ENCODE assay signal across 27 cellular contexts in the genomic region with DNA sequence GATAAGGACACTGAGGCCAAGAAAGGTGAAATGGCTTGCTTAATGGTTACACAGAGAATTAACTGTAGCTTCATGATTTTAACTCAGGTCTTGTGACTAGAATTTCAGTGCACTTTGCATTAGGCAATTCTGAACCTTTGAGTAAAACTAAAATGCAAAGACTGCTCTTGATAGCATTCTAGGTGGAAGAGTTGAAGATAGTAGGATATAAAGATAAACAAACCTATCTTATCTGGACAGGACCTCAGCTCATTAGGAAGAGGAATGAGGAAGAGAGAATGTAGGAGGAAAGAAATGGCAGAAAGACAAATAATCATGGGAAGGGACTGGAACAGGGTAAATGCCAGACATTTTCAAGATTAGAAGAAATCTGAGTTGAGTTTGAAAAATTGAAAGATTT.
DNase-seq lines count a peak whose midpoint lies in the region; TF ChIP-seq lines count a peak whose summit lies in the region.
"Had no signal": no experiment of that assay in that cellular context is flagged by ENCODE, and none has a peak within 500 bp of the region (broad histone marks: within the 10 kb centered on the region; RNA-seq: fewer than 3 reads in every experiment).

No MANE protein-coding gene starts in this region.

- H3K4me3 ChIP-seq in endodermal cell (ENCODE audit: low read length) (peak overlapping the region; percentile 60), mesodermal cell (ENCODE audit: extremely low read depth, insufficient read depth, low read length, poor library complexity, severe bottlenecking) (no peak overlapping the region), lower leg skin (ENCODE audit: low read depth, poor library complexity, severe bottlenecking) (no peak overlapping the region)
- H3K4me3 ChIP-seq: A549; BLaER1 treated with 17β-estradiol and CSF1 and Interleukin-3, amounts not matched to agents 10 nM and 100 nM; GM12878; SJCRH30 had no signal

- no peaks in the 10 kb centered on the region for H3K27me3 ChIP-seq in endodermal cell (ENCODE audit: control insufficient read depth, insufficient read depth, low read length, poor library complexity, severe bottlenecking)
- H3K27me3 ChIP-seq: BLaER1 treated with 17β-estradiol and CSF1 and Interleukin-3, amounts not matched to agents 10 nM and 100 nM; SJCRH30 had no signal

- H3K27me3 Mint-ChIP-seq in endodermal cell (ENCODE audit: insufficient read depth) (no peaks in the 10 kb centered on the region), type B pancreatic cell (no peaks in the 10 kb centered on the region)
- H3K27me3 Mint-ChIP-seq: CD4-positive, alpha-beta T cell had no signal

- peak overlapping the region; percentile 9 for H3K4me3 Mint-ChIP-seq in endodermal cell
- no peak overlapping the region for H3K4me3 Mint-ChIP-seq in type B pancreatic cell
- H3K4me3 Mint-ChIP-seq: CD4-positive, alpha-beta T cell had no signal

- TF ChIP-seq CTCF in endodermal cell (conservative IDR thresholded peaks at IDR 0.05) (no peak), type B pancreatic cell (conservative IDR thresholded peaks at IDR 0.05) (no peak), lower leg skin (IDR thresholded peaks at IDR 0.05) (no peak)

- H3K9ac ChIP-seq in endodermal cell (ENCODE audit: extremely low read depth, low read length, poor library complexity, severe bottlenecking): no peak overlapping the region
- H3K9ac ChIP-seq: BLaER1 treated with 17β-estradiol and CSF1 and Interleukin-3, amounts not matched to agents 10 nM and 100 nM had no signal

- DNase-seq in NCI-H226 (peak; percentile 65), endodermal cell (no peak), type B pancreatic cell (ENCODE audit: extremely low spot score, unreplicated experiment) (no peak), NCI-H510A (lab: John Stamatoyannopoulos, UW) (no peak), lower leg skin (ENCODE audit: low spot score in 2 of 2) (no peak), DMS53 (lab: John Stamatoyannopoulos, UW) (no peak)
- DNase-seq: AML-193; CD4-positive, alpha-beta T cell; DMS79; EL; GDM1; HCEC 1CT; IMR-90; KG1; MM.1S; NCI-H1417 treated with DMSO at 0.1 percent for 48 hours; NCI-H1694 treated with DMSO at 0.1 percent for 48 hours; NCI-H2081; NCI-H2227 treated with DMSO at 0.1 percent for 48 hours; NCI-H524; NCI-H774; PC-3; SJCRH30 had no signal

- intact Hi-C loops in lower leg skin (cut with DNase I; ENCODE audit: low total_unique reads): no loop called here

- TF ChIP-seq POLR2A in lower leg skin (IDR thresholded peaks at IDR 0.05): no peak

- H3K9me3 ChIP-seq in endodermal cell (ENCODE audit: control insufficient read depth, low read length): no peaks in the 10 kb centered on the region
- no peaks in the 10 kb centered on the region for H3K9me3 ChIP-seq in mesodermal cell (ENCODE audit: control insufficient read depth, low read length)
- H3K9me3 ChIP-seq: A549, SJCRH30 had no signal

- H3K27ac Mint-ChIP-seq in endodermal cell (no peak overlapping the region), type B pancreatic cell (peak overlapping the region; percentile 4)
- H3K27ac Mint-ChIP-seq: CD4-positive, alpha-beta T cell had no signal

- H3K4me1 Mint-ChIP-seq in endodermal cell (peaks cover 41% of the 10 kb centered on the region), type B pancreatic cell (ENCODE audit: unreplicated experiment) (peaks cover 53% of the 10 kb centered on the region)

- H3K36me3 Mint-ChIP-seq in endodermal cell (ENCODE audit: low read depth) (no peaks in the 10 kb centered on the region), type B pancreatic cell (no peaks in the 10 kb centered on the region)

- no peaks in the 10 kb centered on the region for H3K36me3 ChIP-seq in endodermal cell (ENCODE audit: control insufficient read depth, insufficient read depth, low read length)
- H3K36me3 ChIP-seq in mesodermal cell (ENCODE audit: control insufficient read depth, insufficient read depth, low read length): no peaks in the 10 kb centered on the region
- H3K36me3 ChIP-seq: BLaER1 treated with 17β-estradiol and CSF1 and Interleukin-3, amounts not matched to agents 10 nM and 100 nM; SJCRH30 had no signal

- H3K9me3 Mint-ChIP-seq in endodermal cell: no peaks in the 10 kb centered on the region
- H3K9me3 Mint-ChIP-seq in type B pancreatic cell: no peaks in the 10 kb centered on the region
- H3K9me3 Mint-ChIP-seq: CD4-positive, alpha-beta T cell had no signal

- H3K27ac ChIP-seq in endodermal cell (ENCODE audit: low read depth, low read length) (no peak overlapping the region), mesodermal cell (ENCODE audit: low read depth, low read length, severe bottlenecking) (peak overlapping the region; percentile 51)
- H3K27ac ChIP-seq: A549; BLaER1 treated with 17β-estradiol and CSF1 and Interleukin-3, amounts not matched to agents 10 nM and 100 nM; SJCRH30 had no signal

- peaks cover 13% of the 10 kb centered on the region for H3K4me1 ChIP-seq in endodermal cell (ENCODE audit: control insufficient read depth, insufficient read depth, low read length)
- peaks cover 35% of the 10 kb centered on the region for H3K4me1 ChIP-seq in mesodermal cell (ENCODE audit: control insufficient read depth, insufficient read depth, low read length, poor library complexity, severe bottlenecking)
- H3K4me1 ChIP-seq: SJCRH30 had no signal
